36 cellular contexts compared by ENCODE assay signal in the genomic region with DNA sequence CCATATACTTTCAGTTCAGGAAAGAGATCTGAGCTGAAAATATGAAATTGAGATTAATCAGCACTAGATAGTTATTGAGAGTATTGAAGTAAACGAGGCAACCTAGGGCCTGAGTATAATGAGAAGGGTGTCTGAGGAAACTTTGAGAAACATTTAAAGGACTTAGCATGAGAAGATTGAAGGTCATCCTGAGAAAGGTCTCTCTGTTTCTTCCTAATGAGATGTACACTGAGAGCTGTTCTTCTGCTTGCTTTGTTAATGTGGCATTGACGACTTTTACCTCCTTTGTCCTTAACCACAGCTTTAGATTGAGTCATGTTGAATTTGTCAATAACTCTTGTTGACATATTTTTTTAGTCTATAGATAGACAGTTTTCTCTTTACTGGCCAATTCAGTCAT.
"Had no signal": no experiment of that assay in that cellular context is flagged by ENCODE, and none has a peak within 500 bp of the region (broad histone marks: within the 10 kb centered on the region; RNA-seq: fewer than 3 reads in every experiment).

No MANE protein-coding gene starts in this region.

- H3K27ac ChIP-seq: ascending aorta, breast epithelium, cardiac muscle cell, VCaP had no signal

- H3K4me3 ChIP-seq: ascending aorta, breast epithelium, cardiac muscle cell had no signal

- FAIRE-seq: TTC549 had no signal

- H3K4me3 Mint-ChIP-seq: activated B cell treated with CpG ODN at 0.5 μM for 24 hours; activated CD4-positive, alpha-beta memory T cell treated with anti-CD3 and anti-CD28 coated beads, Interleukin-2, amount 10 ng/mL, durations not matched to agents 7 days and 5 days; activated CD4-positive, alpha-beta T cell treated with anti-CD3 and anti-CD28 coated beads, Interleukin-2, amount 10 ng/mL, durations not matched to agents 7 days and 5 days; activated CD8-positive, alpha-beta memory T cell treated with anti-CD3 and anti-CD28 coated beads, Interleukin-2, amount 10 ng/mL, durations not matched to agents 7 days and 5 days; activated CD8-positive, alpha-beta T cell treated with anti-CD3 and anti-CD28 coated beads, Interleukin-2, amount 10 ng/mL, durations not matched to agents 7 days and 5 days; activated naive CD4-positive, alpha-beta T cell treated with anti-CD3 and anti-CD28 coated beads, Interleukin-2, amount 10 ng/mL, durations not matched to agents 7 days and 5 days; activated naive CD4-positive, alpha-beta T cell treated with anti-CD3 and anti-CD28 coated beads, Interleukin-2, amount 50 U/mL, for 24 hours; activated naive CD8-positive, alpha-beta T cell; activated naive CD8-positive, alpha-beta T cell treated with anti-CD3 and anti-CD28 coated beads, Interleukin-2, amount 10 ng/mL, durations not matched to agents 7 days and 5 days; activated naive CD8-positive, alpha-beta T cell treated with anti-CD3 and anti-CD28 coated beads, Interleukin-2, amount 50 U/mL, for 24 hours; activated T-cell treated with anti-CD3 and anti-CD28 coated beads, Interleukin-2, amount 50 U/mL, for 24 hours; brain; central memory CD8-positive, alpha-beta T cell; T-helper 1 cell treated with Interleukin-12 subunit alpha and Interleukin-12 subunit beta and Interleukin-4 antibody, amounts not matched to agents 30 μg/mL and 1 μg/mL, for 36 hours; T-helper 2 cell treated with Interferon-gamma antibody and Interleukin-4, amounts not matched to agents 5 μg/mL and 100 μg/mL, for 36 hours had no signal

- H3K9me3 ChIP-seq: ascending aorta, breast epithelium had no signal

- H3K4me1 Mint-ChIP-seq: activated B cell treated with CpG ODN at 0.5 μM for 24 hours; activated CD4-positive, alpha-beta memory T cell treated with anti-CD3 and anti-CD28 coated beads, Interleukin-2, amount 10 ng/mL, durations not matched to agents 7 days and 5 days; activated CD4-positive, alpha-beta T cell treated with anti-CD3 and anti-CD28 coated beads, Interleukin-2, amount 10 ng/mL, durations not matched to agents 7 days and 5 days; activated CD8-positive, alpha-beta memory T cell treated with anti-CD3 and anti-CD28 coated beads, Interleukin-2, amount 10 ng/mL, durations not matched to agents 7 days and 5 days; activated naive CD4-positive, alpha-beta T cell treated with anti-CD3 and anti-CD28 coated beads, Interleukin-2, amount 10 ng/mL, durations not matched to agents 7 days and 5 days; activated naive CD4-positive, alpha-beta T cell treated with anti-CD3 and anti-CD28 coated beads, Interleukin-2, amount 50 U/mL, for 24 hours; activated naive CD8-positive, alpha-beta T cell treated with anti-CD3 and anti-CD28 coated beads, Interleukin-2, amount 10 ng/mL, durations not matched to agents 7 days and 5 days; activated naive CD8-positive, alpha-beta T cell treated with anti-CD3 and anti-CD28 coated beads, Interleukin-2, amount 50 U/mL, for 24 hours; brain; central memory CD8-positive, alpha-beta T cell had no signal

- H3K36me3 Mint-ChIP-seq: activated CD8-positive, alpha-beta memory T cell treated with anti-CD3 and anti-CD28 coated beads, Interleukin-2, amount 10 ng/mL, durations not matched to agents 7 days and 5 days; activated naive CD4-positive, alpha-beta T cell treated with anti-CD3 and anti-CD28 coated beads, Interleukin-2, amount 10 ng/mL, durations not matched to agents 7 days and 5 days; activated naive CD4-positive, alpha-beta T cell treated with anti-CD3 and anti-CD28 coated beads, Interleukin-2, amount 50 U/mL, for 24 hours; activated naive CD8-positive, alpha-beta T cell; activated naive CD8-positive, alpha-beta T cell treated with anti-CD3 and anti-CD28 coated beads, Interleukin-2, amount 10 ng/mL, durations not matched to agents 7 days and 5 days; brain had no signal

- H3K27me3 Mint-ChIP-seq: activated B cell treated with CpG ODN at 0.5 μM for 24 hours; activated CD8-positive, alpha-beta memory T cell treated with anti-CD3 and anti-CD28 coated beads, Interleukin-2, amount 10 ng/mL, durations not matched to agents 7 days and 5 days; activated naive CD4-positive, alpha-beta T cell treated with anti-CD3 and anti-CD28 coated beads, Interleukin-2, amount 10 ng/mL, durations not matched to agents 7 days and 5 days; activated naive CD8-positive, alpha-beta T cell treated with anti-CD3 and anti-CD28 coated beads, Interleukin-2, amount 50 U/mL, for 24 hours; brain; central memory CD8-positive, alpha-beta T cell had no signal

- H3K27me3 ChIP-seq: ascending aorta, breast epithelium, cardiac muscle cell had no signal

- DNase-seq: activated B cell treated with CpG ODN at 0.5 μM for 24 hours; activated CD4-positive, alpha-beta memory T cell treated with anti-CD3 and anti-CD28 coated beads, Interleukin-2, amount 10 ng/mL, durations not matched to agents 7 days and 5 days; activated CD4-positive, alpha-beta T cell treated with anti-CD3 and anti-CD28 coated beads for 48 hours; activated CD4-positive, alpha-beta T cell treated with anti-CD3 and anti-CD28 coated beads, Interleukin-2, amount 10 ng/mL, durations not matched to agents 7 days and 5 days; activated CD4-positive, alpha-beta T cell treated with anti-CD3 and anti-CD28 coated beads, Interleukin-2, amount 50 U/mL, for 48 hours; activated CD4-positive, CD25-positive, alpha-beta regulatory T cell treated with anti-CD3 and anti-CD28 coated beads, Interleukin-2, amount 50 U/mL, for 72 hours; activated CD8-positive, alpha-beta memory T cell treated with anti-CD3 and anti-CD28 coated beads for 24 hours; activated CD8-positive, alpha-beta memory T cell treated with anti-CD3 and anti-CD28 coated beads, Interleukin-2, amount 10 ng/mL, durations not matched to agents 7 days and 5 days; activated CD8-positive, alpha-beta memory T cell treated with anti-CD3 and anti-CD28 coated beads, Interleukin-2, amount 50 U/mL, for 48 hours; activated CD8-positive, alpha-beta T cell treated with anti-CD3 and anti-CD28 coated beads, Interleukin-2, amount 10 ng/mL, durations not matched to agents 7 days and 5 days; activated effector memory CD4-positive, alpha-beta T cell treated with Interleukin-2 at 50 U/mL for 16 hours; activated gamma-delta T cell; activated naive CD4-positive, alpha-beta T cell treated with anti-CD3 and anti-CD28 coated beads, Interleukin-2, amount 10 ng/mL, durations not matched to agents 7 days and 5 days; activated naive CD4-positive, alpha-beta T cell treated with Interleukin-2 at 50 U/mL for 16 hours; activated naive CD8-positive, alpha-beta T cell treated with anti-CD3 and anti-CD28 coated beads, Interleukin-2, amount 10 ng/mL, durations not matched to agents 7 days and 5 days; activated naive CD8-positive, alpha-beta T cell treated with anti-CD3 and anti-CD28 coated beads, Interleukin-2, amount 50 U/mL, for 24 hours; activated T-cell treated with anti-CD3 and anti-CD28 coated beads, Interleukin-2, amount 50 U/mL, for 24 hours; activated T-cell treated with anti-CD3 and anti-CD28 coated beads, Interleukin-2, amount 50 U/mL, for 48 hours; amygdala; anterior cingulate cortex; caudate nucleus; cerebellar nuclear complex; T-helper 2 cell; T-helper 9 cell had no signal

- H3K4me1 ChIP-seq: ascending aorta, breast epithelium had no signal

- ATAC-seq: activated CD8-positive, alpha-beta memory T cell treated with anti-CD3 and anti-CD28 coated beads, Interleukin-2, amount 10 ng/mL, durations not matched to agents 7 days and 5 days; activated CD8-positive, alpha-beta T cell treated with anti-CD3 and anti-CD28 coated beads, Interleukin-2, amount 10 ng/mL, durations not matched to agents 7 days and 5 days; activated naive CD8-positive, alpha-beta T cell treated with anti-CD3 and anti-CD28 coated beads, Interleukin-2, amount 50 U/mL, for 24 hours had no signal

- H3K36me3 ChIP-seq: ascending aorta, breast epithelium, cardiac muscle cell had no signal

- H3K9me3 Mint-ChIP-seq: activated B cell treated with CpG ODN at 0.5 μM for 24 hours; activated CD4-positive, alpha-beta memory T cell treated with anti-CD3 and anti-CD28 coated beads, Interleukin-2, amount 10 ng/mL, durations not matched to agents 7 days and 5 days; activated CD4-positive, alpha-beta T cell treated with anti-CD3 and anti-CD28 coated beads, Interleukin-2, amount 10 ng/mL, durations not matched to agents 7 days and 5 days; activated naive CD4-positive, alpha-beta T cell treated with anti-CD3 and anti-CD28 coated beads, Interleukin-2, amount 10 ng/mL, durations not matched to agents 7 days and 5 days; activated naive CD4-positive, alpha-beta T cell treated with anti-CD3 and anti-CD28 coated beads, Interleukin-2, amount 50 U/mL, for 24 hours; activated naive CD8-positive, alpha-beta T cell treated with anti-CD3 and anti-CD28 coated beads, Interleukin-2, amount 10 ng/mL, durations not matched to agents 7 days and 5 days; activated naive CD8-positive, alpha-beta T cell treated with anti-CD3 and anti-CD28 coated beads, Interleukin-2, amount 50 U/mL, for 24 hours; activated T-cell treated with anti-CD3 and anti-CD28 coated beads, Interleukin-2, amount 50 U/mL, for 24 hours; T-helper 1 cell treated with Interleukin-12 subunit alpha and Interleukin-12 subunit beta and Interleukin-4 antibody, amounts not matched to agents 30 μg/mL and 1 μg/mL, for 36 hours; T-helper 2 cell treated with Interferon-gamma antibody and Interleukin-4, amounts not matched to agents 5 μg/mL and 100 μg/mL, for 36 hours had no signal

- H3K27ac Mint-ChIP-seq: activated B cell treated with CpG ODN at 0.5 μM for 24 hours; activated CD4-positive, alpha-beta memory T cell treated with anti-CD3 and anti-CD28 coated beads, Interleukin-2, amount 10 ng/mL, durations not matched to agents 7 days and 5 days; activated CD4-positive, alpha-beta T cell treated with anti-CD3 and anti-CD28 coated beads, Interleukin-2, amount 10 ng/mL, durations not matched to agents 7 days and 5 days; activated CD8-positive, alpha-beta memory T cell treated with anti-CD3 and anti-CD28 coated beads, Interleukin-2, amount 10 ng/mL, durations not matched to agents 7 days and 5 days; activated CD8-positive, alpha-beta T cell treated with anti-CD3 and anti-CD28 coated beads, Interleukin-2, amount 10 ng/mL, durations not matched to agents 7 days and 5 days; activated naive CD4-positive, alpha-beta T cell treated with anti-CD3 and anti-CD28 coated beads, Interleukin-2, amount 10 ng/mL, durations not matched to agents 7 days and 5 days; activated naive CD4-positive, alpha-beta T cell treated with anti-CD3 and anti-CD28 coated beads, Interleukin-2, amount 50 U/mL, for 24 hours; activated naive CD8-positive, alpha-beta T cell; activated naive CD8-positive, alpha-beta T cell treated with anti-CD3 and anti-CD28 coated beads, Interleukin-2, amount 10 ng/mL, durations not matched to agents 7 days and 5 days; activated naive CD8-positive, alpha-beta T cell treated with anti-CD3 and anti-CD28 coated beads, Interleukin-2, amount 50 U/mL, for 24 hours; activated T-cell treated with anti-CD3 and anti-CD28 coated beads, Interleukin-2, amount 50 U/mL, for 24 hours; activated T-helper 2 cell treated with anti-CD3 and anti-CD28 coated beads, Interferon-gamma antibody, Interleukin-2, Interleukin-4, amounts not matched to agents 10 μg/mL and 5 μg/mL and 100 μg/mL, durations not matched to agents 14 hours and 24 hours and 36 hours; brain; T-helper 1 cell treated with Interleukin-12 subunit alpha and Interleukin-12 subunit beta and Interleukin-4 antibody, amounts not matched to agents 30 μg/mL and 1 μg/mL, for 36 hours; T-helper 2 cell treated with Interferon-gamma antibody and Interleukin-4, amounts not matched to agents 5 μg/mL and 100 μg/mL, for 36 hours had no signal
